ENCODE assay signal across 11 cellular contexts in the genomic region with DNA sequence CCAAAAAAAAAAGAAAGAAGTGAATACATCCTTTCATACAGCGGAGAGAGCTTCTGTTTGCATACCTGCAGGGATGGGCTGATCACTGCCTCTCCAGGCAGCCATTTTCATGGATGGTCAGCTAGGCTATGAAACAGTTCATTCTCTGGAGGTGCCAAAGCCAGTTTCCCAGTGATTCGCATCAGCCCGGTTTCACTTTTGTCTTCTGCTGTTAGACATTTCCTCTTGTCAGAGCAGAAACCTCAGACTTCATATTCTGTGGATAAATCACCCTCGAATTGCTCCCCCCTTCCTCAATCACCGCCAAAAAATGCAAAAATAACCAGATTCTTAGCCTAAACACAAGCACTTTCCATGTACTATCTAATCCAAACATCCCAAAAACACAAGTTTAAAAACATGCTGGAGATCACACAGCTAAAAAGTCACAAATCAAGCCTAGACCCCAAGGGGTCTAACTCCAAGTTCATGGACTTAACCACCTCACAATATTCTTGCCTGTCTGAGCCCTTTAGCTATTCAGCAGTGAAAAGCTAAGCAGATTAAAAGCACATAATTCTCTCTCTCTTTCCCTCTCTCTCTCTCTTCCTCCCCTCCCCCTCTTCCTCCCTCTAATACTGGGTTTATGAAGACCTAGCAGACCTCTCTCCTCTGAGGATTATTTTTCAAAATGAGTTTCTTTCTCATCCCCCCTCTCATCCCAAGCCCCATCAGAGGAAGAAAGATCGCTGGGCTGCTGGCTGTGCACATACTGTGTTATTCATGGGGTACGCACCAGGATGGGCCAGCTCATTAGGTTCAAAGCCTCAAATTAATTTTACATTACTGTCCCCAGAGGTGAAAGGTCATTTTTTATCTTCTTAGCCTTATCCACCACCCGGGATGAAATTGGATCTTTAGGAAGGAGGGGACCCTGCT.
DNase-seq lines count a peak whose midpoint lies in the region; ATAC-seq and TF ChIP-seq lines count a peak whose summit lies in the region.
"Had no signal": no experiment of that assay in that cellular context is flagged by ENCODE, and none has a peak within 500 bp of the region (broad histone marks: within the 10 kb centered on the region; RNA-seq: fewer than 3 reads in every experiment).

No MANE protein-coding gene starts in this region.

- POLR2A ChIA-PET in naive thymus-derived CD4-positive, alpha-beta T cell (lab: Charles Lee), result no interaction called here

- TF ChIP-seq POLR2A in spleen (IDR thresholded peaks at IDR 0.05), result no peak

- H3K27ac Mint-ChIP-seq in naive thymus-derived CD4-positive, alpha-beta T cell, result peak overlapping the region in 2 of 9 donors; percentile 15 to 47
- H3K27ac Mint-ChIP-seq in progenitor cell of endocrine pancreas, result no peak overlapping the region

- CTCF ChIA-PET in naive thymus-derived CD4-positive, alpha-beta T cell (lab: Charles Lee), result no interaction called here

- no peaks in the 10 kb centered on the region for H4K20me1 ChIP-seq in BLaER1 treated with 17β-estradiol and CSF1 and Interleukin-3, amounts not matched to agents 10 nM and 100 nM
- no peaks in the 10 kb centered on the region for H4K20me1 ChIP-seq in MM.1S (ENCODE audit: insufficient read depth, low read length)

- intact Hi-C loops in naive thymus-derived CD4-positive, alpha-beta T cell (cut with micrococcal nuclease), result loop anchor here in 1 of 2 donors (1.0 kb wide), 1 partner anchor 432 kb away; no protein-coding TSS in a partner anchor
- intact Hi-C loops in spleen (cut with DNase I; ENCODE audit: low total_unique reads), result no loop called here

- no peaks in the 10 kb centered on the region for H3K9me2 ChIP-seq in MM.1S (replicated peaks; ENCODE audit: insufficient read depth, low read length)

- no peak for ATAC-seq in naive thymus-derived CD4-positive, alpha-beta T cell

- H3K36me3 ChIP-seq in BLaER1 treated with 17β-estradiol and CSF1 and Interleukin-3, amounts not matched to agents 10 nM and 100 nM, result no peaks in the 10 kb centered on the region
- H3K36me3 ChIP-seq in MM.1S (replicated peaks; ENCODE audit: insufficient read depth, low read length) (no peaks in the 10 kb centered on the region), spleen (no peaks in the 10 kb centered on the region)
- no peaks in the 10 kb centered on the region for H3K36me3 ChIP-seq in naive thymus-derived CD4-positive, alpha-beta T cell (ENCODE audit: control insufficient read depth in 2 of 3, insufficient read depth in 3 of 3, low read length in 3 of 3)

- H3K4me3 ChIP-seq in BLaER1 treated with 17β-estradiol and CSF1 and Interleukin-3, amounts not matched to agents 10 nM and 100 nM, result no peak overlapping the region
- H3K4me3 ChIP-seq in MM.1S (ENCODE audit: low read length), result peak overlapping the region; percentile 12
- H3K4me3 ChIP-seq in cardiac fibroblast (replicated peaks in 1 of 2; ENCODE audit: low read depth in 2 of 2, low read length in 2 of 2), result peak overlapping the region; percentile 6 to 30
- no peak overlapping the region for H3K4me3 ChIP-seq in naive thymus-derived CD4-positive, alpha-beta T cell (ENCODE audit: low read length)
- no peak overlapping the region for H3K4me3 ChIP-seq in spleen

- 0 out of 22 replicates have a peak overlapping the region, but pooled peaks of 1 of the 11 experiments have one; percentile 11 for H3K27ac ChIP-seq in BLaER1 treated with 17β-estradiol and CSF1 and Interleukin-3, amounts not matched to agents 10 nM and 100 nM
- H3K27ac ChIP-seq in MM.1S (ENCODE audit: low read length) (peak overlapping the region; percentile 4; the same call in 1 of the 2 replicates), spleen (no peak overlapping the region)
- no peak overlapping the region for H3K27ac ChIP-seq in naive thymus-derived CD4-positive, alpha-beta T cell (ENCODE audit: low read depth, low read length)
- H3K27ac ChIP-seq: KMS-11 had no signal

- 36 to 41% (median 37%) methylated on average over 8 of the region's 8 CpGs for WGBS in spleen, 5 donors

- peaks cover 0 to 2% (median 0%) of the 10 kb centered on the region in 11 donors for H3K9me3 Mint-ChIP-seq in naive thymus-derived CD4-positive, alpha-beta T cell
- no peaks in the 10 kb centered on the region for H3K9me3 Mint-ChIP-seq in progenitor cell of endocrine pancreas (ENCODE audit: low read depth)
- H3K9me3 Mint-ChIP-seq: central memory CD8-positive, alpha-beta T cell had no signal

- no peaks in the 10 kb centered on the region for H3K36me3 Mint-ChIP-seq in naive thymus-derived CD4-positive, alpha-beta T cell
- no peaks in the 10 kb centered on the region for H3K36me3 Mint-ChIP-seq in progenitor cell of endocrine pancreas (ENCODE audit: insufficient read depth)

- H3K79me2 ChIP-seq in MM.1S (ENCODE audit: low read length), result no peaks in the 10 kb centered on the region

- no peaks in the 10 kb centered on the region for H3K9me3 ChIP-seq in BLaER1 treated with 17β-estradiol and CSF1 and Interleukin-3, amounts not matched to agents 10 nM and 100 nM (replicated peaks in 1 of 11)
- no peaks in the 10 kb centered on the region for H3K9me3 ChIP-seq in MM.1S (replicated peaks; ENCODE audit: insufficient read depth, low read length)
- no peaks in the 10 kb centered on the region for H3K9me3 ChIP-seq in naive thymus-derived CD4-positive, alpha-beta T cell (ENCODE audit: control insufficient read depth in 2 of 3, low read length in 3 of 3)
- no peaks in the 10 kb centered on the region for H3K9me3 ChIP-seq in spleen

- no peaks in the 10 kb centered on the region for H3K27me3 ChIP-seq in BLaER1 treated with 17β-estradiol and CSF1 and Interleukin-3, amounts not matched to agents 10 nM and 100 nM
- H3K27me3 ChIP-seq in MM.1S (replicated peaks; ENCODE audit: insufficient read depth, low read length) (no peaks in the 10 kb centered on the region), spleen (replicated peaks in 1 of 7) (peaks cover 0 to 48% (median 6%) of the 10 kb centered on the region in 7 donors)
- H3K27me3 ChIP-seq in naive thymus-derived CD4-positive, alpha-beta T cell (ENCODE audit: control insufficient read depth in 2 of 2, insufficient read depth in 2 of 2, low read length in 2 of 2), result no peaks in the 10 kb centered on the region

- DNase-seq in MM.1S (peak; percentile 65), cardiac fibroblast (ENCODE audit: low read depth in 2 of 2) (peak; percentile 76 to 91), progenitor cell of endocrine pancreas (ENCODE audit: low spot score, unreplicated experiment) (no peak), NCI-H510A treated with DMSO at 0.1 percent for 48 hours (lab: John Stamatoyannopoulos, UW) (no peak), spleen (no peak)
- no peak for DNase-seq in naive thymus-derived CD4-positive, alpha-beta T cell
- DNase-seq in activated CD8-positive, alpha-beta memory T cell treated with anti-CD3 and anti-CD28 coated beads for 24 hours, result no peak
- DNase-seq: head of caudate nucleus had no signal

- H3F3A ChIP-seq in MM.1S (ENCODE audit: insufficient read depth, low read length), result no peaks in the 10 kb centered on the region

- H3K27me3 Mint-ChIP-seq in naive thymus-derived CD4-positive, alpha-beta T cell, result peaks cover 2 to 45% (median 16%) of the 10 kb centered on the region in 5 donors
- H3K27me3 Mint-ChIP-seq in progenitor cell of endocrine pancreas, result peaks cover 34% of the 10 kb centered on the region

- H3K9ac ChIP-seq in BLaER1 treated with 17β-estradiol and CSF1 and Interleukin-3, amounts not matched to agents 10 nM and 100 nM, result peak overlapping the region in 2 of 11 experiments; percentile 25 to 57; a peak in 3 of 22 replicates
- peak overlapping the region; percentile 24; the same call in 1 of the 2 replicates for H3K9ac ChIP-seq in MM.1S (ENCODE audit: low read length)
- H3K9ac ChIP-seq: KMS-11 had no signal

- peak overlapping the region in 6 of 10 donors; percentile 1 to 63 (median 11) for H3K4me3 Mint-ChIP-seq in naive thymus-derived CD4-positive, alpha-beta T cell
- no peak overlapping the region for H3K4me3 Mint-ChIP-seq in progenitor cell of endocrine pancreas (ENCODE audit: low read depth)
- H3K4me3 Mint-ChIP-seq: central memory CD8-positive, alpha-beta T cell had no signal

- peaks cover 17 to 37% (median 22%) of the 10 kb centered on the region in 10 experiments for H3K4me1 ChIP-seq in BLaER1 treated with 17β-estradiol and CSF1 and Interleukin-3, amounts not matched to agents 10 nM and 100 nM
- H3K4me1 ChIP-seq in MM.1S (ENCODE audit: low read length), result peaks cover 17% of the 10 kb centered on the region; the same call in 1 of the 2 replicates
- H3K4me1 ChIP-seq in naive thymus-derived CD4-positive, alpha-beta T cell (ENCODE audit: control insufficient read depth in 2 of 2, insufficient read depth in 2 of 2, low read length in 2 of 2), result no peaks in the 10 kb centered on the region
- peaks cover 0 to 14% (median 3%) of the 10 kb centered on the region in 6 donors for H3K4me1 ChIP-seq in spleen

- H3K4me2 ChIP-seq in BLaER1 treated with 17β-estradiol and CSF1 and Interleukin-3, amounts not matched to agents 10 nM and 100 nM, result peak overlapping the region; percentile 50 to 72 (median 67)
- H3K4me2 ChIP-seq in MM.1S (ENCODE audit: low read depth, low read length), result peak overlapping the region; percentile 76
- H3K4me2 ChIP-seq: KMS-11 had no signal

- H2AFZ ChIP-seq in MM.1S (ENCODE audit: low read length), result peak overlapping the region; percentile 29

- H3K4me1 Mint-ChIP-seq in naive thymus-derived CD4-positive, alpha-beta T cell, result peaks cover 0 to 14% (median 5%) of the 10 kb centered on the region in 7 donors
- peaks cover 15% of the 10 kb centered on the region for H3K4me1 Mint-ChIP-seq in progenitor cell of endocrine pancreas (ENCODE audit: low read depth)

- TF ChIP-seq CTCF in MM.1S (IDR thresholded peaks at IDR 0.05; ENCODE audit: low read length) (no peak), cardiac fibroblast (IDR thresholded peaks at IDR 0.05; ENCODE audit: low read depth, low read length) (no peak), progenitor cell of endocrine pancreas (IDR thresholded peaks at IDR 0.05; ENCODE audit: unreplicated experiment) (no peak), spleen (IDR thresholded peaks at IDR 0.05 in 8 of 11, conservative IDR thresholded peaks at IDR 0.05 in 3 of 11) (no peak)

Comparison
In these comparisons a context has a peak if more than half of its experiments do, and no peak if none do; other contexts are left out.
1. H3K4me3 ChIP-seq: peak in MM.1S (single experiment) and cardiac fibroblast (2 of 2); none in BLaER1 treated with 17β-estradiol and CSF1 and Interleukin-3, amounts not matched to agents 10 nM and 100 nM (0 of 10), naive thymus-derived CD4-positive, alpha-beta T cell (single experiment) and spleen (0 of 8).
2. DNase-seq: peak in MM.1S (single experiment) and cardiac fibroblast (2 of 2); none in naive thymus-derived CD4-positive, alpha-beta T cell (0 of 9), progenitor cell of endocrine pancreas (single experiment), NCI-H510A treated with DMSO at 0.1 percent for 48 hours (single experiment), activated CD8-positive, alpha-beta memory T cell treated with anti-CD3 and anti-CD28 coated beads for 24 hours (single experiment) and spleen (single experiment).